ENCODE assay signal across 8 cellular contexts in the genomic region with DNA sequence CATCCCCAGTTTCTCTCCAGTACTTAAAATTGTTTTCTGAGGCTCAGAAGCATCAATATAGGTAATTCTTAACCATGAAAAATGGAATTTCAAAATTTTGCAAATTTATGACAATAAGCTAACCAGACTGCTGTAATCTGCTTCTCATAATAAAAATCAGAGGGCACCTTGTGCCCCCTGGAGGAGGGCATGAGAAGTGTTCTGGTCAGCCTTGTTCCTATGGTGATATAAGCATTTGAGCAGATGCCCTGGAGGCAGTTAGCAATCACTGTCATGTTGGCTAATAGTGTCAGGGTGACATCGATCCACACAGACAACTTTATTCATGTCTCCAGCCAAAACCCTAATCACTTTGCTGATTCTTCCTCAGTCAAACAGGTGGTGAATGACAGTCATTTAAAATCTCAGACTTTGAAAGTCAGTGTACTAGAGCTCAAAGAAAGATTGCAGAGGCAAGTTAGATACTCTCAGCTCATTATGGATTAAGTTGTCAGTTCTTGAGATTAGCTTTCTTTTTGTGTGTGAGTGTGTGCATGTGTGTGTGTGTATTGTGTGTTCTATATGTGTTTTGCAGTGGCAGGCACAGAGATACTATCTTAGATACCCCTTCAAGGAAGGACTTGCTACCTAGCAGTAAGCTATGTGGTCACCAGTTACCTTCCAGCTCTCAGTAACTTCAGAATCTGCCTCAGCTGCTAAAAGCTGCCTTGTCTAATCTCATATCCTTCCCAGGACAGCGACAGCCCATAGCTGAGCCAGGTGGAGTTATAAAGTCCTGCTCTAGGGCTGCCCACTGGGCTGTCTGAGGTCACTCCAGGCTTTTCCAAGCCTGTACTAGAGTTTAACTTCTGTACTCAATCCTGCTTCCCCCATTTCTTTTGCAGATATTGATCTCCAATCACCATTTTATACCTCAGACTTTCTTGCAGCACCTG.
DNase-seq lines count a peak whose midpoint lies in the region; ATAC-seq and TF ChIP-seq lines count a peak whose summit lies in the region.

No MANE protein-coding gene starts in this region.

- POLR2A ChIA-PET in AG04450 (lab: Yijun Ruan, JAX) = no interaction called here

- H3K4me1 Mint-ChIP-seq in effector memory CD8-positive, alpha-beta T cell (ENCODE audit: low read depth in 2 of 2) = no peaks in the 10 kb centered on the region

- no peak overlapping the region for H3K27ac ChIP-seq in AG04450 (ENCODE audit: low read depth, low read length)

- CTCF ChIA-PET in AG04450 (lab: Charles Lee) = interaction anchor here (0.6 to 3.9 kb wide), 22 partner anchors 9 to 1194 kb away, joined by 3 to 25 read pairs (median 4); no protein-coding TSS in a partner anchor

- H3K4me3 Mint-ChIP-seq in effector memory CD8-positive, alpha-beta T cell = no peak overlapping the region

- peaks cover 0 to 5% of the 10 kb centered on the region in 2 donors for H3K9me3 Mint-ChIP-seq in effector memory CD8-positive, alpha-beta T cell

- H3K4me3 ChIP-seq in AG04450 (ENCODE audit: low read depth, low read length) = no peak overlapping the region

- ATAC-seq in GM21786 (IDR thresholded peaks at IDR 0.05; ENCODE audit: unreplicated experiment) (peak; percentile 65), HG03280 (IDR thresholded peaks at IDR 0.05; ENCODE audit: unreplicated experiment) (no peak), GM18909 (IDR thresholded peaks at IDR 0.05; ENCODE audit: poor library complexity, unreplicated experiment) (no peak)
- no peak for ATAC-seq in effector memory CD8-positive, alpha-beta T cell (replicated peaks)

- H3K9me3 ChIP-seq in AG04450 (ENCODE audit: control insufficient read depth, insufficient read depth, low read length) = no peaks in the 10 kb centered on the region

- peak; percentile 78 for TF ChIP-seq CTCF in AG04450 (IDR thresholded peaks at IDR 0.05; ENCODE audit: low read depth, low read length)

- H3K27ac Mint-ChIP-seq in effector memory CD8-positive, alpha-beta T cell = no peak overlapping the region

- H3K36me3 Mint-ChIP-seq in effector memory CD8-positive, alpha-beta T cell (ENCODE audit: insufficient read depth) = no peaks in the 10 kb centered on the region

- no peaks in the 10 kb centered on the region for H3K27me3 Mint-ChIP-seq in effector memory CD8-positive, alpha-beta T cell

- DNase-seq in AG04450 (ENCODE audit: low read depth, low spot score) (peak; percentile 3), NCI-H524 (lab: John Stamatoyannopoulos, UW) (peak; percentile 39 to 81), fibroblast of gingiva (ENCODE audit: low read depth) (peak; percentile 29), globus pallidus (ENCODE audit: low spot score) (no peak)
- DNase-seq in effector memory CD8-positive, alpha-beta T cell = no peak

- H3K27me3 ChIP-seq in AG04450 (ENCODE audit: control insufficient read depth, insufficient read depth, low read length) = no peaks in the 10 kb centered on the region

Comparison
In these comparisons a context has a peak if more than half of its experiments do, and no peak if none do; other contexts are left out.
1. DNase-seq: peak in AG04450 (single experiment), NCI-H524 (2 of 2) and fibroblast of gingiva (single experiment); none in globus pallidus (single experiment) and effector memory CD8-positive, alpha-beta T cell (0 of 3).